In genomic region chr19:18543814-18544475, GRCh38 we compare ENCODE assay signal across 8 cellular contexts. TPM values are rescaled to one million over a fixed set of nuclear protein-coding genes. Genes with fewer than 3 reads are reported as not detected.
A peak's percentile ranks its signal among the peaks of the same experiment; 100 is the strongest.
DNase-seq lines count a peak whose midpoint lies in the region; ATAC-seq and TF ChIP-seq lines count a peak whose summit lies in the region.

No MANE protein-coding gene starts in this region.

- peaks cover 19% of the 10 kb centered on the region for H3K79me2 ChIP-seq in DND-41 (ENCODE audit: insufficient read depth, low read length)

- H3K4me1 ChIP-seq in DND-41 (ENCODE audit: insufficient read depth, low read length), result peaks cover 24% of the 10 kb centered on the region
- peaks cover 7% of the 10 kb centered on the region for H3K4me1 ChIP-seq in IMR-90 (ENCODE audit: control insufficient read depth, insufficient read depth, low read length)
- H3K4me1 ChIP-seq in SJCRH30, result 0 out of 2 replicates have a peak, but pooled peaks cover 5% of the 10 kb centered on the region
- H3K4me1 ChIP-seq in left ventricle myocardium inferior, result peaks cover 19% of the 10 kb centered on the region

- TF ChIP-seq CTCF in DND-41 (IDR thresholded peaks at IDR 0.05; ENCODE audit: borderline replicate concordance, extremely low read depth, low read length, poor library complexity, severe bottlenecking), result peak; percentile 29
- TF ChIP-seq CTCF in IMR-90 (conservative IDR thresholded peaks at IDR 0.05; ENCODE audit: low read depth, low read length), result no peak
- no peak for TF ChIP-seq CTCF in left ventricle myocardium inferior (IDR thresholded peaks at IDR 0.05; ENCODE audit: borderline replicate concordance)

- H2BK120ac ChIP-seq in IMR-90 (ENCODE audit: low read depth, low read length), result peak overlapping the region; percentile 63

- H2BK15ac ChIP-seq in IMR-90 (ENCODE audit: low read depth, low read length), result peak overlapping the region; percentile 36; the same call in 1 of the 3 replicates

- peaks cover 1% of the 10 kb centered on the region for H3K36me3 Mint-ChIP-seq in activated naive CD4-positive, alpha-beta T cell treated with anti-CD3 and anti-CD28 coated beads, Interleukin-2, amount 50 U/mL, for 24 hours

- H3K56ac ChIP-seq in IMR-90 (ENCODE audit: extremely low read depth, insufficient read depth, low read length), result peak overlapping the region; percentile 74

- no TSS peak for BruUV-seq in IMR-90 (replicated peaks; lab: Mats Ljungman, UMichigan)

- H3K4me3 ChIP-seq in DND-41 (ENCODE audit: low read depth in 1 of 2, low read length in 2 of 2) (peak overlapping the region; percentile 32 to 83; a peak in 3 of 4 replicates), IMR-90 (ENCODE audit: insufficient read depth, low read depth, low read length) (peak overlapping the region; percentile 46; the same call in 1 of the 2 replicates), SJCRH30 (peak overlapping the region; percentile 25; the same call in 1 of the 2 replicates), left ventricle myocardium inferior (peak overlapping the region; percentile 73)

- H3K4me3 Mint-ChIP-seq in activated naive CD4-positive, alpha-beta T cell treated with anti-CD3 and anti-CD28 coated beads, Interleukin-2, amount 50 U/mL, for 24 hours, result peak overlapping the region; percentile 91

- peak overlapping the region; percentile 72; the same call in 1 of the 2 replicates for H2BK20ac ChIP-seq in IMR-90 (ENCODE audit: low read depth, low read length)

- H4K8ac ChIP-seq in IMR-90 (ENCODE audit: low read depth in 2 of 2, low read length in 2 of 2), result peak overlapping the region; percentile 77 to 98

- H3K4me2 ChIP-seq in DND-41 (ENCODE audit: insufficient read depth, low read length), result peak overlapping the region; percentile 96
- H3K4me2 ChIP-seq in IMR-90 (ENCODE audit: low read depth, low read length), result peak overlapping the region; percentile 92

- in situ Hi-C loops in IMR-90 (cut with MboI; ENCODE audit: low sequenced_read_pairs), result no loop called here

- H3K9me3 ChIP-seq in DND-41 (ENCODE audit: insufficient read depth, low read length, severe bottlenecking) (no peaks in the 10 kb centered on the region), IMR-90 (ENCODE audit: control insufficient read depth, insufficient read depth, low read length) (no peaks in the 10 kb centered on the region), SJCRH30 (replicated peaks) (no peaks in the 10 kb centered on the region), left ventricle myocardium inferior (replicated peaks) (no peaks in the 10 kb centered on the region)

- peak overlapping the region; percentile 94 for H3K23ac ChIP-seq in IMR-90 (ENCODE audit: low read depth, low read length)

- no peaks in the 10 kb centered on the region for H3K9me3 Mint-ChIP-seq in activated naive CD4-positive, alpha-beta T cell treated with anti-CD3 and anti-CD28 coated beads, Interleukin-2, amount 50 U/mL, for 24 hours

- no peaks in the 10 kb centered on the region for H4K20me1 ChIP-seq in DND-41 (ENCODE audit: insufficient read depth, low read length)
- H4K20me1 ChIP-seq in IMR-90 (ENCODE audit: insufficient read depth, low read length), result no peaks in the 10 kb centered on the region

- H3K36me3 ChIP-seq in DND-41 (ENCODE audit: insufficient read depth, low read length), result peaks cover 30% of the 10 kb centered on the region
- peaks cover 20% of the 10 kb centered on the region for H3K36me3 ChIP-seq in IMR-90 (ENCODE audit: control insufficient read depth, insufficient read depth, low read length)
- 0 out of 2 replicates have a peak, but pooled peaks cover 2% of the 10 kb centered on the region for H3K36me3 ChIP-seq in SJCRH30
- H3K36me3 ChIP-seq in left ventricle myocardium inferior, result peaks cover 27% of the 10 kb centered on the region

- no peaks in the 10 kb centered on the region for H3K27me3 Mint-ChIP-seq in activated naive CD4-positive, alpha-beta T cell treated with anti-CD3 and anti-CD28 coated beads, Interleukin-2, amount 50 U/mL, for 24 hours

- H3K27me3 ChIP-seq in DND-41 (ENCODE audit: insufficient read depth, low read length, poor library complexity) (no peaks in the 10 kb centered on the region), IMR-90 (ENCODE audit: control insufficient read depth, insufficient read depth, low read length) (no peaks in the 10 kb centered on the region), SJCRH30 (no peaks in the 10 kb centered on the region), left ventricle myocardium inferior (ENCODE audit: low read depth) (no peaks in the 10 kb centered on the region)

- peak; percentile 56 for ATAC-seq in DND-41 (ENCODE audit: insufficient read depth, low read depth)
- peak; percentile 59 for ATAC-seq in GM21423 (IDR thresholded peaks at IDR 0.05; ENCODE audit: unreplicated experiment)
- ATAC-seq in IMR-90 (ENCODE audit: low read depth), result peak; percentile 56

- intact Hi-C loops in IMR-90 (cut with micrococcal nuclease) (no loop called here), left ventricle myocardium inferior (cut with micrococcal nuclease) (no loop called here)

- H3K9me1 ChIP-seq in IMR-90 (ENCODE audit: insufficient read depth, low read length), result peaks cover 13% of the 10 kb centered on the region

- H4K91ac ChIP-seq in IMR-90 (ENCODE audit: insufficient read depth, low read depth, low read length), result peak overlapping the region; percentile 73

- H3K27ac Mint-ChIP-seq in activated naive CD4-positive, alpha-beta T cell treated with anti-CD3 and anti-CD28 coated beads, Interleukin-2, amount 50 U/mL, for 24 hours, result peak overlapping the region; percentile 95

- H3K79me1 ChIP-seq in IMR-90 (ENCODE audit: low read depth in 1 of 2, low read length in 2 of 2), result peaks cover 20 to 34% of the 10 kb centered on the region in 2 experiments

- H3K4me1 Mint-ChIP-seq in activated naive CD4-positive, alpha-beta T cell treated with anti-CD3 and anti-CD28 coated beads, Interleukin-2, amount 50 U/mL, for 24 hours, result peaks cover 25% of the 10 kb centered on the region

- H3K4ac ChIP-seq in IMR-90 (ENCODE audit: low read depth, low read length), result peak overlapping the region; percentile 97

- peak overlapping the region; percentile 86 for H3K27ac ChIP-seq in DND-41 (ENCODE audit: low read length)
- H3K27ac ChIP-seq in IMR-90 (ENCODE audit: insufficient read depth, low read length), result peak overlapping the region; percentile 70
- no peak overlapping the region for H3K27ac ChIP-seq in SJCRH30
- H3K27ac ChIP-seq in left ventricle myocardium inferior (replicated peaks), result peak overlapping the region; percentile 92

- no peak for TF ChIP-seq POLR2A in IMR-90 (IDR thresholded peaks at IDR 0.05; ENCODE audit: low read depth, low read length)

- CTCF ChIA-PET in IMR-90 (lab: Yijun Ruan, JAX), result no interaction called here

- peak overlapping the region; percentile 70 for H2BK5ac ChIP-seq in IMR-90 (ENCODE audit: low read depth, low read length, poor library complexity, severe bottlenecking)

- DNase-seq in DND-41 (peak; percentile 64), IMR-90 (peak; percentile 40), SJCRH30 (peak; percentile 43 to 51), left ventricle myocardium inferior (no peak), retina (peak; percentile 27), hippocampal formation (lab: John Stamatoyannopoulos, UW) (no peak)

- H3K18ac ChIP-seq in IMR-90 (ENCODE audit: low read depth, low read length), result peak overlapping the region; percentile 66

- H4K5ac ChIP-seq in IMR-90 (ENCODE audit: low read depth, low read length), result peak overlapping the region; percentile 99

- H2AFZ ChIP-seq in DND-41 (ENCODE audit: low read depth, low read length) (peak overlapping the region; percentile 99), IMR-90 (replicated peaks; ENCODE audit: low read length, poor library complexity) (peak overlapping the region; percentile 98)

- H2AK9ac ChIP-seq in IMR-90 (replicated peaks; ENCODE audit: low read depth, low read length, poor library complexity), result peak overlapping the region; percentile 95

- POLR2A ChIA-PET in IMR-90 (lab: Charles Lee; ENCODE audit: unreplicated experiment), result no interaction called here

- H3K9ac ChIP-seq in DND-41 (ENCODE audit: low read depth, low read length), result peak overlapping the region; percentile 63
- H3K9ac ChIP-seq in IMR-90 (ENCODE audit: low read depth, low read length), result peak overlapping the region; percentile 76

- WGBS in IMR-90 (ENCODE audit: extremely low coverage in 2 of 2, insufficient read length in 1 of 2), 2 experiments, result no CpG with 5 or more reads among the region's 12 CpGs

- H3K14ac ChIP-seq in IMR-90 (replicated peaks; ENCODE audit: low read depth, low read length), result peak overlapping the region; percentile 95

- dilution Hi-C loops in IMR-90 (cut with HindIII; ENCODE audit: low sequenced_read_pairs, unreplicated experiment), result no loop called here

- TF ChIP-seq RAD21 in IMR-90 (IDR thresholded peaks at IDR 0.05; ENCODE audit: low read length), result no peak

- H2AK5ac ChIP-seq in IMR-90 (ENCODE audit: low read depth, low read length), result peak overlapping the region; percentile 59

RNA-seq across cellular contexts. Expression of gene FKBP8, which starts 0.6 kb away (rescaled TPM):
- total RNA-seq in IMR-90 (2012; rRNA removed), result 134 and 153 TPM in 2 replicates
- 289 and 312 TPM in 2 replicates for polyA plus RNA-seq in IMR-90 (2012; rRNA removed)
- polyA plus RNA-seq in IMR-90 (2012; cell fraction: cytosol; rRNA removed), result 290 and 383 TPM in 2 replicates
- polyA plus RNA-seq in IMR-90 (2012; cell fraction: nucleus; rRNA removed; ENCODE audit: low replicate concordance), result 283 and 393 TPM in 2 replicates
- 86.8 and 88.3 TPM in 2 replicates for total RNA-seq in SJCRH30 (2014; rRNA removed; shearing (Covaris generic))
- 153 TPM for total RNA-seq in left ventricle myocardium inferior

RNA-seq across cellular contexts. Expression of gene KXD1, which starts 13.7 kb away (rescaled TPM):
- total RNA-seq in IMR-90 (2012; rRNA removed), result 66.7 and 89.2 TPM in 2 replicates
- 196 and 253 TPM in 2 replicates for polyA plus RNA-seq in IMR-90 (2012; rRNA removed)
- 76.4 and 143 TPM in 2 replicates for polyA plus RNA-seq in IMR-90 (2012; cell fraction: cytosol; rRNA removed)
- polyA plus RNA-seq in IMR-90 (2012; cell fraction: nucleus; rRNA removed; ENCODE audit: low replicate concordance), result 116 and 178 TPM in 2 replicates
- total RNA-seq in SJCRH30 (2014; rRNA removed; shearing (Covaris generic)), result 71.0 and 75.8 TPM in 2 replicates
- 52.0 TPM for total RNA-seq in left ventricle myocardium inferior

RNA-seq across cellular contexts. Expression of gene ELL, which starts 22.1 kb away (rescaled TPM):
- total RNA-seq in IMR-90 (2012; rRNA removed) (6.3 and 6.7 TPM in 2 replicates), left ventricle myocardium inferior (7.9 TPM)
- 13.1 and 15.0 TPM in 2 replicates for polyA plus RNA-seq in IMR-90 (2012; rRNA removed)
- 6.3 and 15.8 TPM in 2 replicates for polyA plus RNA-seq in IMR-90 (2012; cell fraction: cytosol; rRNA removed)
- 23.8 and 42.6 TPM in 2 replicates for polyA plus RNA-seq in IMR-90 (2012; cell fraction: nucleus; rRNA removed; ENCODE audit: low replicate concordance)
- 9.1 and 10.1 TPM in 2 replicates for total RNA-seq in SJCRH30 (2014; rRNA removed; shearing (Covaris generic))

RNA-seq across cellular contexts. Expression of gene UBA52, which starts 27.7 kb away (rescaled TPM):
- 1,030 and 1,144 TPM in 2 replicates for total RNA-seq in IMR-90 (2012; rRNA removed)
- polyA plus RNA-seq in IMR-90 (2012; rRNA removed), result 2,778 and 3,008 TPM in 2 replicates
- polyA plus RNA-seq in IMR-90 (2012; cell fraction: cytosol; rRNA removed), result 3,160 and 3,447 TPM in 2 replicates
- polyA plus RNA-seq in IMR-90 (2012; cell fraction: nucleus; rRNA removed; ENCODE audit: low replicate concordance), result 792 and 822 TPM in 2 replicates
- total RNA-seq in SJCRH30 (2014; rRNA removed; shearing (Covaris generic)), result 1,236 and 1,352 TPM in 2 replicates
- 643 TPM for total RNA-seq in left ventricle myocardium inferior

RNA-seq across cellular contexts. Expression of gene REX1BD, which starts 44.7 kb away (rescaled TPM):
- total RNA-seq in IMR-90 (2012; rRNA removed) (14.2 and 19.2 TPM in 2 replicates), left ventricle myocardium inferior (76.6 TPM)
- 44.6 and 68.7 TPM in 2 replicates for polyA plus RNA-seq in IMR-90 (2012; rRNA removed)
- 147 and 160 TPM in 2 replicates for polyA plus RNA-seq in IMR-90 (2012; cell fraction: cytosol; rRNA removed)
- 295 and 606 TPM in 2 replicates for polyA plus RNA-seq in IMR-90 (2012; cell fraction: nucleus; rRNA removed; ENCODE audit: low replicate concordance)
- 24.8 TPM in 2 replicates for total RNA-seq in SJCRH30 (2014; rRNA removed; shearing (Covaris generic))

Comparison
In these comparisons a context has a peak if more than half of its experiments do, and no peak if none do; other contexts are left out.
1. DNase-seq: peak in DND-41 (single experiment), IMR-90 (single experiment), SJCRH30 (2 of 2) and retina (single experiment); none in left ventricle myocardium inferior (single experiment) and hippocampal formation (0 of 2).
2. Peak in every context shown above with its lines, with median percentiles within 50 percentile points of each other: ATAC-seq and H3K4me3 ChIP-seq.